Comparison of ENCODE assay signal across 8 cellular contexts in genomic region chr10:97673736-97674525, GRCh38. TPM values are rescaled to one million over a fixed set of nuclear protein-coding genes. Genes with fewer than 3 reads are reported as not detected.
DNase-seq lines count a peak whose midpoint lies in the region; ATAC-seq and TF ChIP-seq lines count a peak whose summit lies in the region.

No MANE protein-coding gene starts in this region.

- H3K27ac ChIP-seq in SJCRH30: no peak overlapping the region
- peak overlapping the region in 2 of 4 donors; percentile 59 to 64 for H3K27ac ChIP-seq in tibial nerve

- H3K4me1 ChIP-seq in SJCRH30: peaks cover 4% of the 10 kb centered on the region; the same call in 1 of the 2 replicates
- H3K4me1 ChIP-seq in tibial nerve: peaks cover 0 to 27% (median 2%) of the 10 kb centered on the region in 4 donors

- no peak overlapping the region for H3K4me3 ChIP-seq in SJCRH30
- H3K4me3 ChIP-seq in fibroblast of mammary gland (ENCODE audit: control insufficient read depth, low read depth, low read length): no peak overlapping the region
- no peak overlapping the region for H3K4me3 ChIP-seq in tibial nerve

- H3K36me3 ChIP-seq in SJCRH30 (peaks cover 38% of the 10 kb centered on the region), tibial nerve (peaks cover 2 to 81% (median 7%) of the 10 kb centered on the region in 3 donors)

- DNase-seq in left ventricle myocardium superior (no peak), cardiac septum (ENCODE audit: low spot score) (no peak), SJCRH30 (peak; percentile 53 to 58), fibroblast of mammary gland (ENCODE audit: low read depth) (peak; percentile 86), tibial nerve (ENCODE audit: low spot score in 2 of 2) (peak; percentile 45 to 49), NCI-H146 (lab: John Stamatoyannopoulos, UW) (no peak), DMS79 (lab: John Stamatoyannopoulos, UW) (no peak)

- peak in 1 of 2 donors; percentile 42 for TF ChIP-seq EP300 in tibial nerve (IDR thresholded peaks at IDR 0.05)

- intact Hi-C loops in left ventricle myocardium superior (cut with micrococcal nuclease) (no loop called here), cardiac septum (cut with DNase I) (no loop called here)

- ATAC-seq in left ventricle myocardium superior: peak; percentile 35
- ATAC-seq in GM19324 (IDR thresholded peaks at IDR 0.05; ENCODE audit: low FRiP score, unreplicated experiment): no peak

- WGBS in tibial nerve, 2 donors: 57 to 68% methylated on average over 8 of the region's 8 CpGs

- TF ChIP-seq CTCF in fibroblast of mammary gland (conservative IDR thresholded peaks at IDR 0.05; ENCODE audit: control insufficient read depth, insufficient read depth, low read depth, low read length): no peak
- no peak for TF ChIP-seq CTCF in tibial nerve (IDR thresholded peaks at IDR 0.05)

- no peak for TF ChIP-seq POLR2A in tibial nerve (IDR thresholded peaks at IDR 0.05)

- H3K9me3 ChIP-seq in SJCRH30 (replicated peaks): no peaks in the 10 kb centered on the region
- H3K9me3 ChIP-seq in tibial nerve: no peaks in the 10 kb centered on the region

- H3K27me3 ChIP-seq in SJCRH30 (no peaks in the 10 kb centered on the region), tibial nerve (no peaks in the 10 kb centered on the region)

RNA-seq across cellular contexts. Expression of gene AVPI1, which starts 13.1 kb away (rescaled TPM):
- total RNA-seq in left ventricle myocardium superior (8.9 TPM), cardiac septum (6.3 TPM), tibial nerve (100 to 1,000 TPM; 113 to 253 (median 170) TPM)
- total RNA-seq in SJCRH30 (2014; rRNA removed; shearing (Covaris generic)): 11.2 and 14.4 TPM in 2 replicates

RNA-seq across cellular contexts. Expression of gene PI4K2A, which starts 33.5 kb away (rescaled TPM):
- total RNA-seq in left ventricle myocardium superior (10.2 TPM), cardiac septum (18.0 TPM), tibial nerve (10 to 100 TPM; 17.0 to 29.1 (median 21.0) TPM)
- 19.4 and 20.1 TPM in 2 replicates for total RNA-seq in SJCRH30 (2014; rRNA removed; shearing (Covaris generic))

RNA-seq across cellular contexts. Expression of gene MARVELD1, which starts 39.6 kb away (rescaled TPM):
- total RNA-seq in left ventricle myocardium superior (7.1 TPM), cardiac septum (8.6 TPM), tibial nerve (10 to 100 TPM; 28.0 to 45.3 (median 42.2) TPM)
- total RNA-seq in SJCRH30 (2014; rRNA removed; shearing (Covaris generic)): 29.8 and 30.4 TPM in 2 replicates

RNA-seq across cellular contexts. Expression of gene MORN4, which starts 40.6 kb away (rescaled TPM):
- total RNA-seq in left ventricle myocardium superior (8.7 TPM), cardiac septum (17.7 TPM), tibial nerve (1 to 10 TPM; 3.7 to 8.2 (median 7.1) TPM)
- total RNA-seq in SJCRH30 (2014; rRNA removed; shearing (Covaris generic)): 1.9 and 2.9 TPM in 2 replicates

Comparison
In these comparisons a context has a peak if more than half of its experiments do, and no peak if none do; other contexts are left out.
1. DNase-seq: peak in SJCRH30 (2 of 2), fibroblast of mammary gland (single experiment) and tibial nerve (2 of 2); none in left ventricle myocardium superior (single experiment), cardiac septum (single experiment), NCI-H146 (single experiment) and DMS79 (single experiment).